In genomic region chr12:12153596-12153995, GRCh38 we compare ENCODE assay signal across 22 cellular contexts.
DNase-seq lines count a peak whose midpoint lies in the region; ATAC-seq, FAIRE-seq and TF ChIP-seq lines count a peak whose summit lies in the region.
"Had no signal": no experiment of that assay in that cellular context is flagged by ENCODE, and none has a peak within 500 bp of the region (broad histone marks: within the 10 kb centered on the region; RNA-seq: fewer than 3 reads in every experiment).

No MANE protein-coding gene starts in this region.

- H2AFZ ChIP-seq in GM23338 (no peak overlapping the region), HepG2 (ENCODE audit: low read length) (no peak overlapping the region)

- H3K9ac ChIP-seq in endodermal cell (ENCODE audit: extremely low read depth, low read length, poor library complexity, severe bottlenecking) (no peak overlapping the region), HepG2 (ENCODE audit: insufficient read depth, low read depth, low read length) (no peak overlapping the region)
- H3K9ac ChIP-seq: BLaER1 treated with 17β-estradiol and CSF1 and Interleukin-3, amounts not matched to agents 10 nM and 100 nM had no signal

- TF ChIP-seq POLR2A in HepG2 (IDR thresholded peaks at IDR 0.05; ENCODE audit: insufficient read depth in 1 of 2, low read depth in 2 of 2, low read length in 2 of 2), result no peak

- H3K9me3 Mint-ChIP-seq in endodermal cell, result no peaks in the 10 kb centered on the region
- H3K9me3 Mint-ChIP-seq in GM23338, result no peaks in the 10 kb centered on the region
- H3K9me3 Mint-ChIP-seq: CD4-positive, alpha-beta memory T cell; IgD-negative memory B cell had no signal

- ATAC-seq in GM23338 (no peak), HepG2 (no peak)
- ATAC-seq: T-helper 17 cell had no signal

- H3K4me1 ChIP-seq in endodermal cell (ENCODE audit: control insufficient read depth, insufficient read depth, low read length) (peaks cover 6% of the 10 kb centered on the region), GM23338 (ENCODE audit: insufficient read depth) (no peaks in the 10 kb centered on the region), HepG2 (ENCODE audit: insufficient read depth, low read length) (no peaks in the 10 kb centered on the region)
- H3K4me1 ChIP-seq: Caco-2 had no signal

- BruUV-seq in HepG2 (replicated peaks; lab: Mats Ljungman, UMichigan), result no TSS peak

- TF ChIP-seq EP300 in HepG2 (IDR thresholded peaks at IDR 0.05; ENCODE audit: low read depth in 2 of 2, low read length in 2 of 2) (no peak), HepG2 (CRISPR knock-in tag; IDR thresholded peaks at IDR 0.05; ENCODE audit: borderline replicate concordance) (no peak)

- H3K27me3 Mint-ChIP-seq in endodermal cell (ENCODE audit: insufficient read depth) (no peaks in the 10 kb centered on the region), GM23338 (ENCODE audit: insufficient read depth, low read depth, poor library complexity) (no peaks in the 10 kb centered on the region)
- H3K27me3 Mint-ChIP-seq: CD4-positive, alpha-beta memory T cell; T-helper 17 cell had no signal

- WGBS in endodermal cell (ENCODE audit: insufficient coverage in 1 of 2, insufficient read length in 1 of 2), 2 experiments, result 91 to 94% methylated on average over 3 of the region's 3 CpGs
- WGBS in HepG2 (ENCODE audit: low lambda C conversion rate), result 95% methylated on average over 3 of the region's 3 CpGs

- H3K27ac Mint-ChIP-seq in endodermal cell (no peak overlapping the region), GM23338 (no peak overlapping the region)
- H3K27ac Mint-ChIP-seq: CD4-positive, alpha-beta memory T cell; IgD-negative memory B cell; T-helper 17 cell had no signal

- POLR2A ChIA-PET in HepG2 (lab: Yijun Ruan, JAX), result no interaction called here

- H3K4me2 ChIP-seq in GM23338, result no peak overlapping the region
- H3K4me2 ChIP-seq in HepG2 (ENCODE audit: low read depth, low read length), result no peak overlapping the region

- H3K4me1 Mint-ChIP-seq in endodermal cell (peaks cover 29% of the 10 kb centered on the region), GM23338 (no peaks in the 10 kb centered on the region)
- H3K4me1 Mint-ChIP-seq: CD4-positive, alpha-beta memory T cell; IgD-negative memory B cell; T-helper 17 cell had no signal

- H4K20me1 ChIP-seq in GM23338 (replicated peaks; ENCODE audit: insufficient read depth) (peaks cover 8% of the 10 kb centered on the region; the same call in 1 of the 2 replicates), HepG2 (ENCODE audit: insufficient read depth, low read length) (no peaks in the 10 kb centered on the region)
- H4K20me1 ChIP-seq: BLaER1 treated with 17β-estradiol and CSF1 and Interleukin-3, amounts not matched to agents 10 nM and 100 nM had no signal

- H3K36me3 ChIP-seq in endodermal cell (ENCODE audit: control insufficient read depth, insufficient read depth, low read length) (peaks cover 71% of the 10 kb centered on the region), GM23338 (ENCODE audit: insufficient read depth) (peaks cover 15% of the 10 kb centered on the region; the same call in 1 of the 2 replicates), HepG2 (replicated peaks in 1 of 2; ENCODE audit: control insufficient read depth in 1 of 2, insufficient read depth in 2 of 2, low read length in 2 of 2) (peaks cover 21 to 70% of the 10 kb centered on the region in 2 experiments)

- no peak overlapping the region for H3K4me3 ChIP-seq in endodermal cell (ENCODE audit: low read length)
- H3K4me3 ChIP-seq in GM23338, result no peak overlapping the region
- H3K4me3 ChIP-seq in foreskin fibroblast (ENCODE audit: low read depth in 1 of 2, low read length in 2 of 2), result no peak overlapping the region
- H3K4me3 ChIP-seq in HepG2 (replicated peaks in 1 of 3; ENCODE audit: insufficient read depth in 1 of 3, low read depth in 2 of 3, low read length in 3 of 3), result no peak overlapping the region
- H3K4me3 ChIP-seq: BLaER1 treated with 17β-estradiol and CSF1 and Interleukin-3, amounts not matched to agents 10 nM and 100 nM had no signal

- H3K27me3 ChIP-seq in endodermal cell (ENCODE audit: control insufficient read depth, insufficient read depth, low read length, poor library complexity, severe bottlenecking) (no peaks in the 10 kb centered on the region), GM23338 (ENCODE audit: insufficient read depth) (no peaks in the 10 kb centered on the region), HepG2 (ENCODE audit: control insufficient read depth in 1 of 2, insufficient read depth in 2 of 2, low read length in 2 of 2) (no peaks in the 10 kb centered on the region)
- H3K27me3 ChIP-seq: BLaER1 treated with 17β-estradiol and CSF1 and Interleukin-3, amounts not matched to agents 10 nM and 100 nM had no signal

- TF ChIP-seq RAD21 in HepG2 (CRISPR knock-in tag; IDR thresholded peaks at IDR 0.05), result no peak

- intact Hi-C loops in HepG2 (cut with micrococcal nuclease; ENCODE audit: unreplicated experiment), result no loop called here

- CTCF ChIA-PET in HepG2 (lab: Yijun Ruan, JAX; ENCODE audit: low intra/inter-chr PET ratio, low total read pairs), result no interaction called here

- DNase-seq in NCI-H2107 (lab: John Stamatoyannopoulos, UW) (peak; percentile 12), OCI-M1 (lab: John Stamatoyannopoulos, UW) (peak; percentile 4), endodermal cell (no peak), putamen (ENCODE audit: low spot score) (peak; percentile 49), GM23338 (ENCODE audit: low spot score) (no peak), foreskin fibroblast (no peak), HepG2 (ENCODE audit: low spot score) (no peak)
- DNase-seq: ACHN; Caco-2; CD4-positive, alpha-beta memory T cell; DND-41; NCI-H187 treated with DMSO at 0.1 percent for 48 hours; NCI-H2171; NCI-H345; NK-92 treated with Interleukin-12 subunit alpha and Interleukin-12 subunit beta, amount 100 ng/mL, for 24 hours; Right ventricle myocardium superior; SW 1271; T-helper 17 cell had no signal

- H3K9me3 ChIP-seq in endodermal cell (ENCODE audit: control insufficient read depth, low read length), result no peaks in the 10 kb centered on the region
- H3K9me3 ChIP-seq in HepG2 (ENCODE audit: low read length), result no peaks in the 10 kb centered on the region
- H3K9me3 ChIP-seq: Caco-2 had no signal

- H3K36me3 Mint-ChIP-seq in endodermal cell (ENCODE audit: low read depth) (peaks cover 69% of the 10 kb centered on the region), GM23338 (ENCODE audit: low read depth) (peaks cover 40% of the 10 kb centered on the region)
- H3K36me3 Mint-ChIP-seq: IgD-negative memory B cell had no signal

- H3K9me2 ChIP-seq in GM23338 (ENCODE audit: insufficient read depth), result no peaks in the 10 kb centered on the region

- no peak overlapping the region for H3K27ac ChIP-seq in endodermal cell (ENCODE audit: low read depth, low read length)
- H3K27ac ChIP-seq in GM23338 (ENCODE audit: low read depth), result no peak overlapping the region; the same call in 1 of the 2 replicates
- H3K27ac ChIP-seq in HepG2 (ENCODE audit: extremely low read length, insufficient read depth, low read length), result no peak overlapping the region
- H3K27ac ChIP-seq: BLaER1 treated with 17β-estradiol and CSF1 and Interleukin-3, amounts not matched to agents 10 nM and 100 nM had no signal

- 0 out of 2 replicates have a peak, but pooled peaks cover 5% of the 10 kb centered on the region for H3F3A ChIP-seq in GM23338 (replicated peaks; ENCODE audit: low read depth)

- peaks cover 11% of the 10 kb centered on the region; the same call in 1 of the 2 replicates for H3K79me2 ChIP-seq in GM23338 (replicated peaks; ENCODE audit: insufficient read depth)
- no peaks in the 10 kb centered on the region for H3K79me2 ChIP-seq in HepG2 (ENCODE audit: insufficient read depth, low read length)

- TF ChIP-seq CTCF in endodermal cell (conservative IDR thresholded peaks at IDR 0.05) (peak; percentile 11), GM23338 (conservative IDR thresholded peaks at IDR 0.05; ENCODE audit: low read depth in 2 of 2) (peak in 1 of 2 experiments; percentile 15; a peak in 1 of 4 replicates), foreskin fibroblast (IDR thresholded peaks at IDR 0.05; ENCODE audit: low read depth, low read length) (no peak), HepG2 (CRISPR knock-in tag; IDR thresholded peaks at IDR 0.05) (no peak)

- no peak for FAIRE-seq in HepG2 (lab: Jason Lieb, UNC)
- FAIRE-seq: GM19239, H1 had no signal

- H3K4me3 Mint-ChIP-seq in endodermal cell, result no peak overlapping the region
- H3K4me3 Mint-ChIP-seq in GM23338, result no peak overlapping the region
- H3K4me3 Mint-ChIP-seq: CD4-positive, alpha-beta memory T cell; IgD-negative memory B cell; T-helper 17 cell had no signal

- in situ Hi-C loops in HepG2 (cut with HindIII; ENCODE audit: extremely low pct_ligation_motif_present, low pct_unique_long_range_greater_than_20kb), result no loop called here

TF ChIP-seq in GM23338, 12 proteins besides CTCF, POLR2A, EP300 and RAD21 (continues in another document):
- no peak for TF ChIP-seq EZH2 (IDR thresholded peaks at IDR 0.05; ENCODE audit: low read depth, unreplicated experiment)
- no peak for TF ChIP-seq CREB1 (CRISPR knock-in tag; IDR thresholded peaks at IDR 0.05; ENCODE audit: low read depth)
- no peak for TF ChIP-seq ZNF331 (CRISPR knock-in tag; IDR thresholded peaks at IDR 0.05; ENCODE audit: low read depth)

TF ChIP-seq in HepG2, 621 proteins besides CTCF, POLR2A, EP300 and RAD21 (continues in another document):
- TF ChIP-seq FOXA1 (IDR thresholded peaks at IDR 0.05) (no peak), FOXA1 (CRISPR knock-in tag; IDR thresholded peaks at IDR 0.05) (no peak), SKI (IDR thresholded peaks at IDR 0.05; ENCODE audit: partially characterized antibody) (no peak), ZNF382 (CRISPR knock-in tag; IDR thresholded peaks at IDR 0.05; ENCODE audit: borderline replicate concordance) (no peak), SKIL (CRISPR knock-in tag; IDR thresholded peaks at IDR 0.05; ENCODE audit: borderline replicate concordance) (no peak)
- TF ChIP-seq, protein P1, sequence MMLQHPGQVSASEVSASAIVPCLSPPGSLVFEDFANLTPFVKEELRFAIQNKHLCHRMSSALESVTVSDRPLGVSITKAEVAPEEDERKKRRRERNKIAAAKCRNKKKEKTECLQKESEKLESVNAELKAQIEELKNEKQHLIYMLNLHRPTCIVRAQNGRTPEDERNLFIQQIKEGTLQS (CRISPR knock-in tag; IDR thresholded peaks at IDR 0.05), result no peak

Comparison
In these comparisons a context has a peak if more than half of its experiments do, and no peak if none do; other contexts are left out.
1. DNase-seq: peak in NCI-H2107 (single experiment), OCI-M1 (single experiment) and putamen (single experiment); none in endodermal cell (single experiment), GM23338 (single experiment), foreskin fibroblast (0 of 2) and HepG2 (single experiment).